9 cellular contexts compared by ENCODE assay signal in the genomic region with DNA sequence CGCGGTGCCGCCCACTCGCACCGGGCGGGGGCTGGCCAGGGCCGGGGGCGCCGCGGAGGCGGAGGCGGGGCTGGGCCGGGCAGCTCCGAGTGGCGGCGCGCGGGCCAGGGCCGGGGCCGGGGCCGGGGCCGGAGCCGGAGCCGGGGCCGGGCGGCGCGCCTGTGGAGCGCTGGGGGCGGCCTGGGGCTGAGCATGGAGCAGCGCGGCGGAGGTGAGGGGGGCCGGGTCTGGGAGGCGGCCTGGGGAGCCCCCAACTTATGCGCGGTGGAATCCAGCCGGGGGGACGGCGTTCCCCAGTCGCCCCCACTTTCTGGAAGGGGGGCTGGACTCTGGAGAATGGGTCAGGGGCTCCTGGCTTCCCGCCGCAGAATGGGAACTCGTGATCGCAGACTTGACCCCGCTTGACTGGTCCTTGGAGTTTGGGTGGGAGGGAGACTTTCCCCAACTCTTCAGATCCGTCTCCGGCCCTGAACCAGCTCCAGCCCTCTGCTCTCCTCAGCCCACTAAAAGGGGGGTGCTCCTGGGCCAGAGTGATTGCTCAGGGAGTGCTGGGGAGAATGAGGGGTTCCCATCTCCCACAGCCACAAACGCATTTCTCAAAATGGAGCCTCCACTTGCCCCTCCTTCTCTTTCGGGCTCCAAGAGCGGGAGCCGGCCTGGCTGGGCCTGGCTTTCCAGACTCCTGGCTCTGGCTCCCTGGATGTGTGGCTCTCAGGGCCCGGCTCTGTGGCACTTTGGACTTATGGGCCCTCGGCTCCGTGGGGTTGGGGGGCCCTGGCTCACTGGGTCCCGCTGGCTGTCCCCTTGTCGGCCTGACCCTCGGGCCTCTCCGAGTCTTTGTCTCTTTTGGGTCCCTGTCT. TPM values are rescaled to one million over a fixed set of nuclear protein-coding genes. Genes with fewer than 3 reads are reported as not detected.
DNase-seq lines count a peak whose midpoint lies in the region; ATAC-seq, FAIRE-seq and TF ChIP-seq lines count a peak whose summit lies in the region.
"Had no signal": no experiment of that assay in that cellular context is flagged by ENCODE, and none has a peak within 500 bp of the region (broad histone marks: within the 10 kb centered on the region; RNA-seq: fewer than 3 reads in every experiment).

A gene with protein sequence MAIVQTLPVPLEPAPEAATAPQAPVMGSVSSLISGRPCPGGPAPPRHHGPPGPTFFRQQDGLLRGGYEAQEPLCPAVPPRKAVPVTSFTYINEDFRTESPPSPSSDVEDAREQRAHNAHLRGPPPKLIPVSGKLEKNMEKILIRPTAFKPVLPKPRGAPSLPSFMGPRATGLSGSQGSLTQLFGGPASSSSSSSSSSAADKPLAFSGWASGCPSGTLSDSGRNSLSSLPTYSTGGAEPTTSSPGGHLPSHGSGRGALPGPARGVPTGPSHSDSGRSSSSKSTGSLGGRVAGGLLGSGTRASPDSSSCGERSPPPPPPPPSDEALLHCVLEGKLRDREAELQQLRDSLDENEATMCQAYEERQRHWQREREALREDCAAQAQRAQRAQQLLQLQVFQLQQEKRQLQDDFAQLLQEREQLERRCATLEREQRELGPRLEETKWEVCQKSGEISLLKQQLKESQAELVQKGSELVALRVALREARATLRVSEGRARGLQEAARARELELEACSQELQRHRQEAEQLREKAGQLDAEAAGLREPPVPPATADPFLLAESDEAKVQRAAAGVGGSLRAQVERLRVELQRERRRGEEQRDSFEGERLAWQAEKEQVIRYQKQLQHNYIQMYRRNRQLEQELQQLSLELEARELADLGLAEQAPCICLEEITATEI (plus strand): TSS at position 67 of the 860 bp plus-strand sequence. CDS start 2,731 bp downstream, outside the sequence.

- H3K4ac ChIP-seq in H1 (replicated peaks; ENCODE audit: insufficient read length, low read depth, low read length) = peak within 1 kb of the TSS; percentile 99

- H2BK20ac ChIP-seq in H1 (ENCODE audit: low read length) = peak within 1 kb of the TSS; percentile 80; the same call in 1 of the 2 replicates

- H2AK5ac ChIP-seq in H1 (ENCODE audit: low read depth, low read length) = peak within 1 kb of the TSS; percentile 76

- TF ChIP-seq CTCF in PC-3 (conservative IDR thresholded peaks at IDR 0.05; ENCODE audit: low read depth, low read length) (no peak), H1 (IDR thresholded peaks at IDR 0.05; ENCODE audit: control extremely low read depth in 1 of 3, insufficient read depth in 1 of 3, low read depth in 1 of 3, low read length in 3 of 3) (no peak), type B pancreatic cell (conservative IDR thresholded peaks at IDR 0.05) (no peak)

- no peak for TF ChIP-seq EP300 in H1 (IDR thresholded peaks at IDR 0.05; ENCODE audit: borderline replicate concordance in 1 of 2, low read depth in 2 of 2, low read length in 2 of 2)

- intact Hi-C loops in PC-3 (cut with micrococcal nuclease) = no loop called here

- H3K27ac ChIP-seq in PC-3 (ENCODE audit: low read length) (peak within 1 kb of the TSS; percentile 76), H1 (ENCODE audit: low read depth, low read length) (peak within 1 kb of the TSS; percentile 84)

- H2BK5ac ChIP-seq in H1 (ENCODE audit: low read depth, low read length) = peak within 1 kb of the TSS; percentile 98

- H3K79me2 ChIP-seq in PC-3 (ENCODE audit: low read length) (peaks cover 40% of the 10 kb centered on the region), H1 (ENCODE audit: control insufficient read depth in 1 of 2, insufficient read depth in 2 of 2, low read length in 2 of 2) (peaks cover 0 to 33% of the 10 kb centered on the region in 2 experiments; a peak in 2 of 4 replicates)

- H3K14ac ChIP-seq in H1 (ENCODE audit: insufficient read length) = no peak within 1 kb of the TSS

- H4K8ac ChIP-seq in H1 (ENCODE audit: extremely low read depth, insufficient read depth, low read length) = peak within 1 kb of the TSS; percentile 97

- H3K27me3 ChIP-seq in PC-3 (ENCODE audit: low read length) (no peaks in the 10 kb centered on the region), H1 (replicated peaks in 1 of 4; ENCODE audit: control insufficient read depth in 3 of 4, extremely low read depth in 1 of 4, insufficient read depth in 3 of 4, low read length in 3 of 4) (no peaks in the 10 kb centered on the region)

- H3K36me3 ChIP-seq in PC-3 (ENCODE audit: low read depth, low read length) = no peaks in the 10 kb centered on the region
- H3K36me3 ChIP-seq in H1 (ENCODE audit: control insufficient read depth in 2 of 4, insufficient read depth in 4 of 4, low read length in 3 of 4) = peaks cover 2 to 22% (median 14%) of the 10 kb centered on the region in 4 experiments; a peak in 5 of 8 replicates

- no peaks in the 10 kb centered on the region for H3K9me3 Mint-ChIP-seq in type B pancreatic cell

- H2AFZ ChIP-seq in PC-3 (ENCODE audit: low read length) = peak within 1 kb of the TSS; percentile 91
- no peak within 1 kb of the TSS for H2AFZ ChIP-seq in H1 (ENCODE audit: low read length)

- peak within 1 kb of the TSS; percentile 7 for H2BK120ac ChIP-seq in H1 (replicated peaks; ENCODE audit: low read depth, low read length)

- BruUV-seq in PC-3 (replicated peaks; lab: Mats Ljungman, UMichigan) = TSS peak; percentile 28

- H3K4me2 ChIP-seq in PC-3 (ENCODE audit: low read length) (peak within 1 kb of the TSS; percentile 99), H1 (ENCODE audit: insufficient read depth in 1 of 2, low read depth in 2 of 2, low read length in 2 of 2) (peak within 1 kb of the TSS; percentile 93 to 99)

- H3K9me3 ChIP-seq in PC-3 (ENCODE audit: low read length) (no peaks in the 10 kb centered on the region), H1 (ENCODE audit: insufficient read depth in 2 of 2, low read depth in 1 of 2, low read length in 1 of 2) (no peaks in the 10 kb centered on the region)

- H4K5ac ChIP-seq in H1 (ENCODE audit: insufficient read length, low read depth, low read length) = peak within 1 kb of the TSS; percentile 46

- no peak for FAIRE-seq in H1 (lab: Jason Lieb, UNC)
- FAIRE-seq: G401.6 had no signal

- DNase-seq in NCI-H1417 (lab: John Stamatoyannopoulos, UW) = peak in 2 of 3 experiments; percentile 15 to 45
- DNase-seq in NCI-H1417 treated with DMSO at 0.1 percent for 48 hours (lab: John Stamatoyannopoulos, UW) = no peak
- no peak for DNase-seq in PC-3
- DNase-seq in H1 (ENCODE audit: low read depth in 1 of 2, low spot score in 2 of 2) = peak in 1 of 2 experiments; percentile 63
- DNase-seq in mesenteric fat pad (ENCODE audit: low spot score) = no peak
- no peak for DNase-seq in type B pancreatic cell (ENCODE audit: extremely low spot score, unreplicated experiment)
- DNase-seq in MV-4-11 (lab: John Stamatoyannopoulos, UW) = no peak

- H3K9ac ChIP-seq in PC-3 (ENCODE audit: low read length) (peak within 1 kb of the TSS; percentile 95), H1 (replicated peaks in 1 of 4; ENCODE audit: extremely low read depth in 1 of 4, low read depth in 3 of 4, low read length in 3 of 4) (peak within 1 kb of the TSS; percentile 80 to 94 (median 88))

- H3K4me1 ChIP-seq in PC-3 (ENCODE audit: insufficient read depth, low read length) = peaks cover 36% of the 10 kb centered on the region
- H3K4me1 ChIP-seq in H1 (replicated peaks in 1 of 4; ENCODE audit: control insufficient read depth in 3 of 4, insufficient read depth in 4 of 4, low read length in 3 of 4) = peaks cover 4 to 24% (median 14%) of the 10 kb centered on the region in 4 experiments

- POLR2A ChIA-PET in PC-3 (lab: Charles Lee; ENCODE audit: unreplicated experiment) (no interaction called here), H1 (lab: Charles Lee; ENCODE audit: partially characterized antibody) (interaction anchor here (0.9 to 12.6 kb wide), 8 partner anchors 9 to 33 kb away, joined by 3 to 143 read pairs (median 5); a partner anchor contains a TSS)

- peaks cover 22% of the 10 kb centered on the region for H3K4me1 Mint-ChIP-seq in type B pancreatic cell (ENCODE audit: unreplicated experiment)

- H3K36me3 Mint-ChIP-seq in type B pancreatic cell = peaks cover 4% of the 10 kb centered on the region

- peak within 1 kb of the TSS; percentile 71 for H3K56ac ChIP-seq in H1 (replicated peaks; ENCODE audit: insufficient read length, low read depth, low read length)

- H3K23me2 ChIP-seq in H1 (ENCODE audit: low read depth, low read length) = peaks cover 17% of the 10 kb centered on the region

- peak within 1 kb of the TSS; percentile 94 for H3K4me3 Mint-ChIP-seq in type B pancreatic cell

- H2BK12ac ChIP-seq in H1 (ENCODE audit: low read depth, low read length) = peak within 1 kb of the TSS; percentile 98

- peaks cover 6% of the 10 kb centered on the region; the same call in 1 of the 2 replicates for H3K79me1 ChIP-seq in H1 (ENCODE audit: low read depth, low read length)

- no peaks in the 10 kb centered on the region for H3K9me2 ChIP-seq in PC-3 (replicated peaks; ENCODE audit: low read length)

- H3K27ac Mint-ChIP-seq in type B pancreatic cell = peak within 1 kb of the TSS; percentile 95

- H3K23ac ChIP-seq in H1 (ENCODE audit: insufficient read length) = no peak within 1 kb of the TSS

- peak within 1 kb of the TSS; percentile 97 for H4K91ac ChIP-seq in H1 (replicated peaks; ENCODE audit: insufficient read length, low read length)

- CTCF ChIA-PET in PC-3 (lab: Charles Lee) = no interaction called here
- CTCF ChIA-PET in H1 (lab: Charles Lee; ENCODE audit: partially characterized antibody) = interaction anchor here (1.0 to 26.8 kb wide), 5 partner anchors 7 to 56 kb away, joined by 5 to 464 read pairs (median 6); a partner anchor contains a TSS

- peak within 1 kb of the TSS; percentile 98; the same call in 1 of the 2 replicates for H2BK15ac ChIP-seq in H1 (ENCODE audit: low read length)

- TF ChIP-seq RAD21 in H1 (IDR thresholded peaks at IDR 0.05 in 1 of 2, conservative IDR thresholded peaks at IDR 0.05 in 1 of 2; ENCODE audit: low read depth in 2 of 2, low read length in 2 of 2) = no peak

- peak within 1 kb of the TSS; percentile 88 for H3K4me3 ChIP-seq in PC-3 (ENCODE audit: low read length)
- H3K4me3 ChIP-seq in H1 (ENCODE audit: extremely low read depth in 1 of 4, insufficient read depth in 2 of 4, low read depth in 3 of 4, low read length in 4 of 4) = peak within 1 kb of the TSS; percentile 75 to 90 (median 76)

- H3K18ac ChIP-seq in H1 (ENCODE audit: extremely low read depth, low read length) = peak within 1 kb of the TSS; percentile 87

- H3F3A ChIP-seq in PC-3 (ENCODE audit: low read length, unreplicated experiment) = no peaks in the 10 kb centered on the region

- 10% methylated on average over 14 of the region's 59 CpGs; no CpG with 5 or more reads in 1 of the 2 experiments for WGBS in H1 (ENCODE audit: extremely low coverage in 1 of 2, insufficient coverage in 1 of 2, insufficient read length in 1 of 2, insufficient replicate concordance in 2 of 2, low coverage in 1 of 2, low lambda C conversion rate in 2 of 2, missing lambda C conversion rate in 1 of 2), 2 experiments

- no peaks in the 10 kb centered on the region for H3K27me3 Mint-ChIP-seq in type B pancreatic cell

- TF ChIP-seq POLR2A in H1 (IDR thresholded peaks at IDR 0.05; ENCODE audit: control extremely low read depth in 1 of 2, low read depth in 2 of 2, low read length in 2 of 2) = peak in 1 of 2 experiments; percentile 47; a peak in 2 of 3 replicates

- H4K20me1 ChIP-seq in PC-3 (ENCODE audit: low read length) (no peaks in the 10 kb centered on the region), H1 (replicated peaks in 1 of 2; ENCODE audit: control insufficient read depth in 1 of 2, insufficient read depth in 2 of 2, low read length in 2 of 2) (peaks cover 0 to 10% of the 10 kb centered on the region in 2 experiments)

- ATAC-seq in PC-3 = peak; percentile 25; the same call in 1 of the 2 replicates
- no peak for ATAC-seq in HG02852 (IDR thresholded peaks at IDR 0.05; ENCODE audit: unreplicated experiment)

RNA-seq across cellular contexts. Expression of the gene that starts here (rescaled TPM):
- total RNA-seq in PC-3 (2014; rRNA removed) = 58.3 and 67.2 TPM in 2 replicates
- total RNA-seq in H1 (2021; fragmentation: NEBNext Ultra II Directional; extraction: Animal tissue kit (Norgen Biotek cat#: 25700)) = 75.7 and 79.3 TPM in 2 replicates
- polyA plus RNA-seq in H1 (2011; rRNA removed) = 99.5 and 161 TPM in 2 replicates
- polyA plus RNA-seq in H1 (2011; cell fraction: cytosol; rRNA removed) = 84.1 TPM
- polyA plus RNA-seq in H1 (2011; cell fraction: nucleus; rRNA removed) = 198 TPM
- 34.9 to 80.3 TPM (median 70.1 TPM) in 4 replicates for polyA plus RNA-seq in H1 (2012, experiment 1 of 2)
- 71.2 TPM for polyA plus RNA-seq in H1 (2012, experiment 2 of 2)
- polyA plus RNA-seq in H1 (2013, experiment 1 of 2) = 61.8 TPM
- polyA plus RNA-seq in H1 (2013, experiment 2 of 2) = 57.5 TPM
- polyA minus RNA-seq in H1 (2011; rRNA and poly(A)+ RNA removed) = 25.8 and 26.7 TPM in 2 replicates
- 45.7 TPM for polyA minus RNA-seq in H1 (2011; cell fraction: cytosol; rRNA and poly(A)+ RNA removed)
- polyA minus RNA-seq in H1 (2011; cell fraction: nucleus; rRNA and poly(A)+ RNA removed) = 51.4 TPM
- total RNA-seq in mesenteric fat pad = 102 TPM
- 50.2 and 86.6 TPM in 2 replicates for total RNA-seq in type B pancreatic cell (ENCODE audit: low replicate concordance)

Comparison
In these comparisons a context has a peak if more than half of its experiments do, and no peak if none do; other contexts are left out.
1. DNase-seq: peak in NCI-H1417 (2 of 3); none in NCI-H1417 treated with DMSO at 0.1 percent for 48 hours (single experiment), PC-3 (single experiment), mesenteric fat pad (single experiment), type B pancreatic cell (single experiment) and MV-4-11 (single experiment).